1 cellular context compared by ENCODE assay signal in genomic region chr5:95879661-95880060, GRCh38.
TF ChIP-seq lines count a peak whose summit lies in the region.

No MANE protein-coding gene starts in this region.

TF ChIP-seq in HepG2, 621 proteins besides CTCF, POLR2A, EP300 and RAD21 (continued from another document):
- TF ChIP-seq ZNF687 (CRISPR knock-in tag; IDR thresholded peaks at IDR 0.05) (peak; percentile 30; the same call in 1 of the 2 replicates), FOXO4 (CRISPR knock-in tag; conservative IDR thresholded peaks at IDR 0.05) (no peak), TRIM22 (IDR thresholded peaks at IDR 0.05) (no peak), HDAC1 (CRISPR knock-in tag; IDR thresholded peaks at IDR 0.05) (0 out of 2 replicates have a peak, but pooled peaks have one; percentile 6), ZNF614 (CRISPR knock-in tag; IDR thresholded peaks at IDR 0.05; ENCODE audit: borderline replicate concordance) (no peak), ZNF263 (CRISPR knock-in tag; IDR thresholded peaks at IDR 0.05) (0 out of 2 replicates have a peak, but pooled peaks have one; percentile 38), ZNF235 (CRISPR knock-in tag; IDR thresholded peaks at IDR 0.05; ENCODE audit: borderline replicate concordance) (no peak), ZBTB7A (CRISPR knock-in tag; IDR thresholded peaks at IDR 0.05) (peak; percentile 34; the same call in 1 of the 2 replicates), ZNF501 (CRISPR knock-in tag; IDR thresholded peaks at IDR 0.05) (peak; percentile 69; the same call in 1 of the 2 replicates), ARID5B (CRISPR knock-in tag; IDR thresholded peaks at IDR 0.05) (0 out of 2 replicates have a peak, but pooled peaks have one; percentile 0), THRA (CRISPR knock-in tag; IDR thresholded peaks at IDR 0.05; ENCODE audit: borderline replicate concordance) (peak; percentile 3; the same call in 1 of the 2 replicates), ZFX (CRISPR knock-in tag; IDR thresholded peaks at IDR 0.05; ENCODE audit: low read depth) (0 out of 2 replicates have a peak, but pooled peaks have one; percentile 12), RXRA (CRISPR knock-in tag; IDR thresholded peaks at IDR 0.05) (peak; percentile 33; the same call in 1 of the 2 replicates), ZBTB7B (CRISPR knock-in tag; IDR thresholded peaks at IDR 0.05) (peak; percentile 65; the same call in 1 of the 2 replicates), ZNF770 (CRISPR knock-in tag; IDR thresholded peaks at IDR 0.05) (peak; percentile 66), SIN3B (IDR thresholded peaks at IDR 0.05; ENCODE audit: low read length) (no peak), ZNF496 (CRISPR knock-in tag; IDR thresholded peaks at IDR 0.05; ENCODE audit: insufficient replicate concordance) (no peak), ZFP37 (CRISPR knock-in tag; IDR thresholded peaks at IDR 0.05; ENCODE audit: borderline replicate concordance) (no peak)
TF ChIP-seq in HepG2: peak in this region for 13.
